In the genomic region with DNA sequence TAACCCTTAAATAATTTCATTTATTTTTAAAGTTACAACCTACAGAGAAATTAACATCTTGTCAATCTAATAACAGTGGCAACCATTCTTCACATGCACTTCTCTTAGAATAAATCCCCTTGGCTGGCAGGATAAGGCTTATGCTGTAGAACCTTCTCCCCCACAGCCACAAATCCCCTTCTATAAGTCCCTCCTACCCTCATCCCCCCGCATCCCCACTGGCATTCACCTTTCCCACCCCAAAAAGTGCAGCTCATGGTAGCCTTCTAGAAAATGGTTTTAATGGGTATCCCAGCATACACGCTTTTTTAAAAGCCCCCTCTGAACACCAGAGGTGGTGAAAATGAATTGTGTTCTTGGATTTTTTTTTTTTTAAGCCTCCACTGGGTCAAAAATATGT, we compare ENCODE assay signal across 20 cellular contexts. TPM values are rescaled to one million over a fixed set of nuclear protein-coding genes. Genes with fewer than 3 reads are reported as not detected.
DNase-seq lines count a peak whose midpoint lies in the region; ATAC-seq, FAIRE-seq and TF ChIP-seq lines count a peak whose summit lies in the region.
"Had no signal": no experiment of that assay in that cellular context is flagged by ENCODE, and none has a peak within 500 bp of the region (broad histone marks: within the 10 kb centered on the region; RNA-seq: fewer than 3 reads in every experiment).

No MANE protein-coding gene starts in this region.

- no peaks in the 10 kb centered on the region for H3K9me3 ChIP-seq in CD4-positive, alpha-beta T cell (ENCODE audit: control insufficient read depth, low read length)
- no peaks in the 10 kb centered on the region for H3K9me3 ChIP-seq in CD8-positive, alpha-beta memory T cell (ENCODE audit: low read length)
- H3K9me3 ChIP-seq in naive thymus-derived CD4-positive, alpha-beta T cell (ENCODE audit: control insufficient read depth in 2 of 3, low read length in 3 of 3), result no peaks in the 10 kb centered on the region
- H3K9me3 ChIP-seq: tibial artery had no signal

- H3K4me3 Mint-ChIP-seq in CD4-positive, alpha-beta T cell, result no peak overlapping the region
- no peak overlapping the region for H3K4me3 Mint-ChIP-seq in CD8-positive, alpha-beta memory T cell
- H3K4me3 Mint-ChIP-seq in activated naive CD8-positive, alpha-beta T cell treated with anti-CD3 and anti-CD28 coated beads for 36 hours, result no peak overlapping the region
- no peak overlapping the region for H3K4me3 Mint-ChIP-seq in naive thymus-derived CD4-positive, alpha-beta T cell
- H3K4me3 Mint-ChIP-seq: neural progenitor cell had no signal

- no peaks in the 10 kb centered on the region for H3K4me1 ChIP-seq in CD8-positive, alpha-beta memory T cell (ENCODE audit: insufficient read depth, low read length)
- H3K4me1 ChIP-seq in naive thymus-derived CD4-positive, alpha-beta T cell (ENCODE audit: control insufficient read depth in 2 of 2, insufficient read depth in 2 of 2, low read length in 2 of 2), result no peaks in the 10 kb centered on the region
- H3K4me1 ChIP-seq: neural progenitor cell, tibial artery had no signal

- CTCF ChIA-PET in CD4-positive, alpha-beta T cell (lab: Charles Lee), result interaction anchor here (1.5 kb wide), 1 partner anchor 13 kb away, joined by 4 read pairs; no protein-coding TSS in a partner anchor
- CTCF ChIA-PET in CD8-positive, alpha-beta memory T cell (lab: Charles Lee), result interaction anchor here (5.5 kb wide), 1 partner anchor 12 kb away, joined by 33 read pairs; no protein-coding TSS in a partner anchor
- CTCF ChIA-PET in naive thymus-derived CD4-positive, alpha-beta T cell (lab: Charles Lee), result interaction anchor here (0.6 to 1.2 kb wide), 2 partner anchors 12 to 174 kb away, joined by 3 to 4 read pairs; no protein-coding TSS in a partner anchor

- no peak for TF ChIP-seq CTCF in CD4-positive, alpha-beta T cell (IDR thresholded peaks at IDR 0.05)

- POLR2A ChIA-PET in CD4-positive, alpha-beta T cell (lab: Charles Lee), result interaction anchor here (0.7 kb wide), 1 partner anchor 16 kb away, joined by 3 read pairs; no protein-coding TSS in a partner anchor
- POLR2A ChIA-PET in CD8-positive, alpha-beta memory T cell (lab: Charles Lee), result interaction anchor here (0.6 kb wide), 1 partner anchor 34 kb away, joined by 6 read pairs; no protein-coding TSS in a partner anchor
- POLR2A ChIA-PET in naive thymus-derived CD4-positive, alpha-beta T cell (lab: Charles Lee), result interaction anchor here (2.2 kb wide), 1 partner anchor 12 kb away, joined by 9 read pairs; no protein-coding TSS in a partner anchor

- no peaks in the 10 kb centered on the region for H3K9me3 Mint-ChIP-seq in CD4-positive, alpha-beta T cell
- no peaks in the 10 kb centered on the region for H3K9me3 Mint-ChIP-seq in CD8-positive, alpha-beta memory T cell
- no peaks in the 10 kb centered on the region for H3K9me3 Mint-ChIP-seq in activated naive CD8-positive, alpha-beta T cell treated with anti-CD3 and anti-CD28 coated beads for 36 hours
- peaks cover 0 to 1% (median 0%) of the 10 kb centered on the region in 11 donors for H3K9me3 Mint-ChIP-seq in naive thymus-derived CD4-positive, alpha-beta T cell
- H3K9me3 Mint-ChIP-seq: neural progenitor cell had no signal

- H3K27ac ChIP-seq in CD4-positive, alpha-beta T cell (ENCODE audit: low read depth, low read length), result no peak overlapping the region
- H3K27ac ChIP-seq in CD8-positive, alpha-beta memory T cell (ENCODE audit: low read depth, low read length), result no peak overlapping the region
- H3K27ac ChIP-seq in naive thymus-derived CD4-positive, alpha-beta T cell (ENCODE audit: low read depth, low read length), result no peak overlapping the region
- H3K27ac ChIP-seq: cardiac muscle cell, neural progenitor cell had no signal

- DNase-seq in CD4-positive, alpha-beta T cell, result no peak
- no peak for DNase-seq in CD8-positive, alpha-beta memory T cell
- DNase-seq in activated naive CD8-positive, alpha-beta T cell treated with anti-CD3 and anti-CD28 coated beads for 36 hours, result no peak
- no peak for DNase-seq in naive thymus-derived CD4-positive, alpha-beta T cell
- DNase-seq in GM12891 (ENCODE audit: insufficient read length, low spot score), result no peak
- no peak for DNase-seq in OCI-M1 (lab: John Stamatoyannopoulos, UW)
- DNase-seq: dermis blood vessel endothelial cell, DMS79, Karpas-422, midbrain, MV-4-11, NCI-H2171 treated with DMSO at 0.1 percent for 48 hours, NCI-H69, T1000, tibial artery had no signal

- H3K36me3 ChIP-seq in CD8-positive, alpha-beta memory T cell (ENCODE audit: insufficient read depth, low read length), result peaks cover 41% of the 10 kb centered on the region
- peaks cover 17 to 87% (median 35%) of the 10 kb centered on the region in 3 experiments for H3K36me3 ChIP-seq in naive thymus-derived CD4-positive, alpha-beta T cell (ENCODE audit: control insufficient read depth in 2 of 3, insufficient read depth in 3 of 3, low read length in 3 of 3)

- H3K27ac Mint-ChIP-seq in CD4-positive, alpha-beta T cell, result peak overlapping the region; percentile 53
- peak overlapping the region in 6 of 8 donors; percentile 63 to 88 (median 76) for H3K27ac Mint-ChIP-seq in CD8-positive, alpha-beta memory T cell
- H3K27ac Mint-ChIP-seq in activated naive CD8-positive, alpha-beta T cell treated with anti-CD3 and anti-CD28 coated beads for 36 hours, result peak overlapping the region; percentile 74
- H3K27ac Mint-ChIP-seq in naive thymus-derived CD4-positive, alpha-beta T cell, result peak overlapping the region in 7 of 9 donors; percentile 12 to 70 (median 48)
- H3K27ac Mint-ChIP-seq: neural progenitor cell, progenitor cell of endocrine pancreas had no signal

- ATAC-seq in CD4-positive, alpha-beta T cell (ENCODE audit: poor library complexity), result no peak
- no peak for ATAC-seq in naive thymus-derived CD4-positive, alpha-beta T cell
- no peak for ATAC-seq in HG02798 (IDR thresholded peaks at IDR 0.05; ENCODE audit: poor library complexity, unreplicated experiment)
- ATAC-seq: SK-N-SH treated with all-trans-retinoic acid at 6 μM for 48 hours had no signal

- H3K36me3 Mint-ChIP-seq in CD4-positive, alpha-beta T cell (ENCODE audit: low read depth), result peaks cover 93% of the 10 kb centered on the region
- H3K36me3 Mint-ChIP-seq in CD8-positive, alpha-beta memory T cell, result peaks cover 6 to 99% (median 18%) of the 10 kb centered on the region in 3 donors
- H3K36me3 Mint-ChIP-seq in activated naive CD8-positive, alpha-beta T cell treated with anti-CD3 and anti-CD28 coated beads for 36 hours, result peaks cover 12% of the 10 kb centered on the region
- peaks cover 7 to 49% (median 19%) of the 10 kb centered on the region in 5 donors for H3K36me3 Mint-ChIP-seq in naive thymus-derived CD4-positive, alpha-beta T cell

- intact Hi-C loops in CD4-positive, alpha-beta T cell (cut with DNase I, micrococcal nuclease), result no loop called here
- intact Hi-C loops in naive thymus-derived CD4-positive, alpha-beta T cell (cut with micrococcal nuclease), result loop anchor here in 1 of 2 donors (10.0 kb wide), 1 partner anchor 320 kb away; no protein-coding TSS in a partner anchor

- no peak for FAIRE-seq in GM12891 (lab: Jason Lieb, UNC)

- H3K27me3 ChIP-seq in CD4-positive, alpha-beta T cell (ENCODE audit: control insufficient read depth, insufficient read depth, low read length), result no peaks in the 10 kb centered on the region
- no peaks in the 10 kb centered on the region for H3K27me3 ChIP-seq in CD8-positive, alpha-beta memory T cell (ENCODE audit: insufficient read depth, low read length, poor library complexity, severe bottlenecking)
- no peaks in the 10 kb centered on the region for H3K27me3 ChIP-seq in naive thymus-derived CD4-positive, alpha-beta T cell (ENCODE audit: control insufficient read depth in 2 of 2, insufficient read depth in 2 of 2, low read length in 2 of 2)
- H3K27me3 ChIP-seq: cardiac muscle cell, neural progenitor cell, tibial artery had no signal

- peaks cover 6% of the 10 kb centered on the region for H3K4me1 Mint-ChIP-seq in CD4-positive, alpha-beta T cell (ENCODE audit: low read depth)
- peaks cover 4 to 23% (median 21%) of the 10 kb centered on the region in 3 donors for H3K4me1 Mint-ChIP-seq in CD8-positive, alpha-beta memory T cell
- H3K4me1 Mint-ChIP-seq in activated naive CD8-positive, alpha-beta T cell treated with anti-CD3 and anti-CD28 coated beads for 36 hours, result peaks cover 10% of the 10 kb centered on the region
- peaks cover 0 to 11% (median 4%) of the 10 kb centered on the region in 7 donors for H3K4me1 Mint-ChIP-seq in naive thymus-derived CD4-positive, alpha-beta T cell
- H3K4me1 Mint-ChIP-seq: neural progenitor cell had no signal

- no peaks in the 10 kb centered on the region for H3K27me3 Mint-ChIP-seq in CD4-positive, alpha-beta T cell
- H3K27me3 Mint-ChIP-seq in CD8-positive, alpha-beta memory T cell, result no peaks in the 10 kb centered on the region
- no peaks in the 10 kb centered on the region for H3K27me3 Mint-ChIP-seq in activated naive CD8-positive, alpha-beta T cell treated with anti-CD3 and anti-CD28 coated beads for 36 hours
- no peaks in the 10 kb centered on the region for H3K27me3 Mint-ChIP-seq in naive thymus-derived CD4-positive, alpha-beta T cell
- H3K27me3 Mint-ChIP-seq: progenitor cell of endocrine pancreas had no signal

- H3K4me3 ChIP-seq in CD8-positive, alpha-beta memory T cell (ENCODE audit: low read length), result no peak overlapping the region
- H3K4me3 ChIP-seq in naive thymus-derived CD4-positive, alpha-beta T cell (ENCODE audit: low read length), result no peak overlapping the region
- H3K4me3 ChIP-seq: cardiac muscle cell, neural progenitor cell, tibial artery had no signal

- no peak for TF ChIP-seq POLR2A in GM12891 (IDR thresholded peaks at IDR 0.05; ENCODE audit: low read depth, low read length)

TF ChIP-seq in GM12891, 5 proteins besides CTCF, POLR2A, EP300 and RAD21:
- TF ChIP-seq POLR2AphosphoS5 (IDR thresholded peaks at IDR 0.05; ENCODE audit: low read depth, low read length), result no peak
- no peak for TF ChIP-seq SPI1 (IDR thresholded peaks at IDR 0.05; ENCODE audit: low read depth, low read length)
- TF ChIP-seq TAF1 (IDR thresholded peaks at IDR 0.05; ENCODE audit: low read depth, low read length), result no peak
- TF ChIP-seq POU2F2 (IDR thresholded peaks at IDR 0.05; ENCODE audit: low read depth, low read length), result no peak
- TF ChIP-seq PAX5 (IDR thresholded peaks at IDR 0.05; ENCODE audit: insufficient read depth, low read length, severe bottlenecking), result no peak

RNA-seq across cellular contexts. Expression of gene CAPN7, which starts 49.2 kb away (rescaled TPM):
- total RNA-seq in CD4-positive, alpha-beta T cell, result 10 to 100 TPM; 64.7 to 69.4 TPM
- 10 to 100 TPM; 33.1 to 36.1 TPM for total RNA-seq in CD8-positive, alpha-beta memory T cell
- 32.4 TPM for polyA plus RNA-seq in CD8-positive, alpha-beta memory T cell
- total RNA-seq in activated naive CD8-positive, alpha-beta T cell treated with anti-CD3 and anti-CD28 coated beads for 36 hours, result 10 to 100 TPM; 20.4 to 23.6 TPM
- total RNA-seq in naive thymus-derived CD4-positive, alpha-beta T cell, result 100 to 1,000 TPM in 2 of 5 experiments, 10 to 100 TPM in 3; 34.4 to 104 (median 70.4) TPM
- polyA plus RNA-seq in naive thymus-derived CD4-positive, alpha-beta T cell, result 10 to 100 TPM; 23.4 to 33.9 TPM
- 7.5 TPM for polyA plus RNA-seq in GM12891 (2012; ENCODE audit: low read depth, missing spikeins)
